In the genomic region with DNA sequence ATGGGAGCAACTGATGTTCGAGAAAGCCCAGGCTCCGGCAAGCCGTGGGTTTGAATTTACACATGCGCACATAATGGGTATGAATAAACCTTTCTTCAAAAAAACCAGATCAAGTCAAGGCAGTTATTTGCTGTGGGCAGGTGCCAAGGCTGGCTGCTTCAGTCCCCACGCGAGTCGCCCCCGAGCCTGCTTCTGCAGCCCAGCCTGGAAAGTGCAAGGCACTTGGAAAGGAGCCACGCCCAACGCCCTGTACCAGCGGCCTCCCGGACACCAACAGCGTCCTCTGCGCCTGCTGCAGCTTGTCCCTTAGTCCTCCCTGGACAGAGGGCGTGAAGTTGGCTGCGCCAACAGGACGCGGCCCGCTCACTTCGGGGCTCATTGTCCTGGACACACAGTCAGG, we compare ENCODE assay signal across 10 cellular contexts.
DNase-seq lines count a peak whose midpoint lies in the region; ATAC-seq and TF ChIP-seq lines count a peak whose summit lies in the region.
"Had no signal": no experiment of that assay in that cellular context is flagged by ENCODE, and none has a peak within 500 bp of the region (broad histone marks: within the 10 kb centered on the region; RNA-seq: fewer than 3 reads in every experiment).

No MANE protein-coding gene starts in this region.

- intact Hi-C loops in heart left ventricle (cut with DNase I) = loop anchor here in 2 of 10 donors (5.0 kb wide), 1 partner anchor 69 kb away; a partner anchor contains a TSS

- H3K27ac ChIP-seq in heart left ventricle = peak overlapping the region; percentile 71 to 88 (median 82)
- H3K27ac ChIP-seq: 22Rv1 had no signal

- H3K4me1 ChIP-seq in heart left ventricle = peaks cover 0 to 26% (median 6%) of the 10 kb centered on the region in 12 donors

- no peak overlapping the region for H3K27ac Mint-ChIP-seq in nephron progenitor cell
- no peak overlapping the region for H3K27ac Mint-ChIP-seq in type B pancreatic cell
- no peak overlapping the region for H3K27ac Mint-ChIP-seq in effector memory CD8-positive, alpha-beta T cell

- H3K27me3 Mint-ChIP-seq in nephron progenitor cell (ENCODE audit: low read depth, poor library complexity) = peaks cover 52% of the 10 kb centered on the region
- peaks cover 55% of the 10 kb centered on the region for H3K27me3 Mint-ChIP-seq in type B pancreatic cell
- peaks cover 41 to 73% of the 10 kb centered on the region in 2 donors for H3K27me3 Mint-ChIP-seq in effector memory CD8-positive, alpha-beta T cell

- H3K36me3 Mint-ChIP-seq in nephron progenitor cell (ENCODE audit: low read depth) (no peaks in the 10 kb centered on the region), type B pancreatic cell (no peaks in the 10 kb centered on the region)
- H3K36me3 Mint-ChIP-seq in effector memory CD8-positive, alpha-beta T cell (ENCODE audit: insufficient read depth) = peaks cover 3% of the 10 kb centered on the region

- H3K4me3 ChIP-seq in heart left ventricle = peak overlapping the region in 10 of 12 donors; percentile 6 to 61 (median 48)

- H3K4me1 Mint-ChIP-seq in nephron progenitor cell = peaks cover 36% of the 10 kb centered on the region
- peaks cover 7% of the 10 kb centered on the region for H3K4me1 Mint-ChIP-seq in type B pancreatic cell (ENCODE audit: unreplicated experiment)
- H3K4me1 Mint-ChIP-seq in effector memory CD8-positive, alpha-beta T cell (ENCODE audit: low read depth in 2 of 2) = no peaks in the 10 kb centered on the region

- H3K36me3 ChIP-seq in heart left ventricle = no peaks in the 10 kb centered on the region

- peak overlapping the region; percentile 77 for H3K4me3 Mint-ChIP-seq in nephron progenitor cell
- peak overlapping the region; percentile 81 for H3K4me3 Mint-ChIP-seq in type B pancreatic cell
- H3K4me3 Mint-ChIP-seq in effector memory CD8-positive, alpha-beta T cell = no peak overlapping the region

- ATAC-seq in heart left ventricle (peak; percentile 62 to 84 (median 76)), GM21526 (IDR thresholded peaks at IDR 0.05; ENCODE audit: low FRiP score, unreplicated experiment) (no peak)
- no peak for ATAC-seq in effector memory CD8-positive, alpha-beta T cell (replicated peaks)

- no peaks in the 10 kb centered on the region for H3K9me3 ChIP-seq in heart left ventricle

- peaks cover 0 to 31% (median 0%) of the 10 kb centered on the region in 9 donors for H3K27me3 ChIP-seq in heart left ventricle

- no peaks in the 10 kb centered on the region for H3K9me3 Mint-ChIP-seq in nephron progenitor cell
- H3K9me3 Mint-ChIP-seq in type B pancreatic cell = no peaks in the 10 kb centered on the region
- no peaks in the 10 kb centered on the region for H3K9me3 Mint-ChIP-seq in effector memory CD8-positive, alpha-beta T cell

- no peak for TF ChIP-seq CTCF in heart left ventricle (IDR thresholded peaks at IDR 0.05)
- TF ChIP-seq CTCF in nephron progenitor cell (IDR thresholded peaks at IDR 0.05) = no peak
- no peak for TF ChIP-seq CTCF in type B pancreatic cell (conservative IDR thresholded peaks at IDR 0.05)

- WGBS in heart left ventricle, 4 donors = 37 to 65% (median 44%) methylated on average over 10 to 20 of the region's 20 CpGs

- no peak for TF ChIP-seq POLR2A in heart left ventricle (IDR thresholded peaks at IDR 0.05)

- DNase-seq in NCI-H146 (lab: John Stamatoyannopoulos, UW) = peak; percentile 17
- DNase-seq in NCI-H146 treated with DMSO at 0.1 percent for 48 hours (lab: John Stamatoyannopoulos, UW; ENCODE audit: unreplicated experiment) = no peak
- peak in 3 of 5 donors; percentile 67 to 76 (median 73) for DNase-seq in heart left ventricle
- DNase-seq in nephron progenitor cell = peak; percentile 38
- DNase-seq in type B pancreatic cell (ENCODE audit: extremely low spot score, unreplicated experiment) = no peak
- no peak for DNase-seq in effector memory CD8-positive, alpha-beta T cell
- DNase-seq in activated effector memory CD4-positive, alpha-beta T cell treated with anti-CD3 and anti-CD28 coated beads, Interleukin-2, amount 50 U/mL, for 16 hours = no peak
- DNase-seq: NCI-H526 treated with DMSO at 0.1 percent for 48 hours had no signal

Comparison
In these comparisons a context has a peak if more than half of its experiments do, and no peak if none do; other contexts are left out.
1. DNase-seq: peak in NCI-H146 (single experiment), heart left ventricle (3 of 5) and nephron progenitor cell (single experiment); none in NCI-H146 treated with DMSO at 0.1 percent for 48 hours (single experiment), type B pancreatic cell (single experiment), effector memory CD8-positive, alpha-beta T cell (0 of 3) and activated effector memory CD4-positive, alpha-beta T cell treated with anti-CD3 and anti-CD28 coated beads, Interleukin-2, amount 50 U/mL, for 16 hours (single experiment).
2. ATAC-seq: peak in heart left ventricle (4 of 4); none in GM21526 (single experiment) and effector memory CD8-positive, alpha-beta T cell (single experiment).
3. H3K4me3 Mint-ChIP-seq: peak in nephron progenitor cell (single experiment) and type B pancreatic cell (single experiment); none in effector memory CD8-positive, alpha-beta T cell (0 of 2).